Comparison of ENCODE assay signal across 9 cellular contexts in the genomic region with DNA sequence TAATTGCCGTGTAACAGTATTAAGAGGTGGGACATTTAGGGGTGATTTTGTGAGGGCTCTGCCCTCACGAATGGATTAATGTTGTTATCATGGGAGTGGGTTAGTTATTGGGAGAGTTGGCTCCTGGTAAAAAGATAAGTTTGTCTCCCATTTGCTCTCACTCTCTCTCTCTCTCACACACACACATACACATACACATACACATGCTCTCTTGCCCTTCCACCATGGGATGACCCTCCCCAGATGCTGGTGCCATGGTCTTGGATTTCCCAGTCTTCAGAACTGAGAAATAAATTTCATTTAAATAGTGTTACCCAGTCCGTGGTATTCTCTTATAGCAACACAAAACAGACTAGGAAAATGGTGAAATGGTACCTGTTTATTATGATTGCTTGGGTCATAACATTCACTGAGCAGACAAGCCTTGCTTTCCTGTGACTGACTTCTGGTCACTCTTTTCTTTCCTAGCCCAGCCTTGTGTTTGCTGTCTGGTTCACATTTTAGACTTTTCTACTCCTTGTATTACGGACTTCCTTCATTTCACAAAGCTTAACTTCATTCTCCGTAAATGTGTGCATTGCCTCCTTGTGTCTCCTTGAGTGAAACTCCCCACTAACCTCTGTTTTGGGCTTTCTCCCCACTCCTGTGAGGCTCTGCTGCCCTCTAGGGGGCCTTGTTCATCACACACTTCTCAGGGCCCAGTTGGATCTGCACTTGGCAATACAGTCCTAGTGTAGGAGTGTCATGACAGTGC.
DNase-seq lines count a peak whose midpoint lies in the region; ATAC-seq, FAIRE-seq and TF ChIP-seq lines count a peak whose summit lies in the region.
"Had no signal": no experiment of that assay in that cellular context is flagged by ENCODE, and none has a peak within 500 bp of the region (broad histone marks: within the 10 kb centered on the region; RNA-seq: fewer than 3 reads in every experiment).

No MANE protein-coding gene starts in this region.

- H3K27me3 Mint-ChIP-seq in neural progenitor cell (ENCODE audit: insufficient read depth, low read depth): peaks cover 3% of the 10 kb centered on the region

- no peak for TF ChIP-seq EP300 in stomach (IDR thresholded peaks at IDR 0.05)

- BruUV-seq in PC-3 (replicated peaks; lab: Mats Ljungman, UMichigan): no TSS peak

- POLR2A ChIA-PET in PC-3 (lab: Charles Lee; ENCODE audit: unreplicated experiment): interaction anchor here (0.6 kb wide), 1 partner anchor 207 kb away, joined by 4 read pairs; the partner anchor contains the start of gene CTSC

- TF ChIP-seq POLR2A in stomach (IDR thresholded peaks at IDR 0.05): no peak

- H3K36me3 Mint-ChIP-seq in neural progenitor cell: no peaks in the 10 kb centered on the region

- H3K4me3 Mint-ChIP-seq in neural progenitor cell: no peak overlapping the region

- intact Hi-C loops in PC-3 (cut with micrococcal nuclease) (loop anchor here (1.0 to 5.0 kb wide), 12 partner anchors 147 to 1081 kb away; no protein-coding TSS in a partner anchor), stomach (cut with DNase I; ENCODE audit: low total_unique reads) (loop anchor here (10.0 kb wide), 1 partner anchor 309 kb away; no protein-coding TSS in a partner anchor)

- DNase-seq in D721Med (ENCODE audit: insufficient read length, low spot score): no peak
- DNase-seq in GM20000 (ENCODE audit: low spot score): peak; percentile 72
- peak; percentile 65 for DNase-seq in HK-2 (ENCODE audit: unreplicated experiment)
- DNase-seq in PC-3: peak; percentile 98
- peak; percentile 75 for DNase-seq in activated T-cell treated with anti-CD3 and anti-CD28 coated beads, Interleukin-2, amount 50 U/mL, for 1 hour
- peak; percentile 85 for DNase-seq in fibroblast of gingiva (ENCODE audit: low read depth)
- peak; percentile 87 for DNase-seq in neural progenitor cell (ENCODE audit: low spot score)
- peak; percentile 75 for DNase-seq in stomach

- H3K4me2 ChIP-seq in PC-3 (ENCODE audit: low read length) (peak overlapping the region; percentile 56), neural progenitor cell (no peak overlapping the region)

- H3K9ac ChIP-seq in PC-3 (ENCODE audit: low read length): peak overlapping the region; percentile 30
- no peak overlapping the region for H3K9ac ChIP-seq in neural progenitor cell

- H2AFZ ChIP-seq in PC-3 (ENCODE audit: low read length) (peak overlapping the region; percentile 75), neural progenitor cell (replicated peaks) (peak overlapping the region; percentile 91)

- peaks cover under 1% of the 10 kb centered on the region for H3F3A ChIP-seq in PC-3 (ENCODE audit: low read length, unreplicated experiment)
- no peaks in the 10 kb centered on the region for H3F3A ChIP-seq in neural progenitor cell (ENCODE audit: low read depth)

- peak; percentile 100 for ATAC-seq in PC-3

- WGBS in stomach, 5 donors: 44 to 50% (median 45%) methylated on average over 5 of the region's 5 CpGs

- H3K27me3 ChIP-seq in PC-3 (ENCODE audit: low read length): no peaks in the 10 kb centered on the region
- no peaks in the 10 kb centered on the region for H3K27me3 ChIP-seq in neural progenitor cell
- H3K27me3 ChIP-seq in stomach: no peaks in the 10 kb centered on the region

- CTCF ChIA-PET in PC-3 (lab: Charles Lee): interaction anchor here (0.5 to 1.1 kb wide), 14 partner anchors 11 to 666 kb away, joined by 3 to 9 read pairs (median 4); no protein-coding TSS in a partner anchor

- H4K20me1 ChIP-seq in PC-3 (ENCODE audit: low read length) (no peaks in the 10 kb centered on the region), neural progenitor cell (ENCODE audit: low read depth) (no peaks in the 10 kb centered on the region)

- peaks cover 3% of the 10 kb centered on the region for H3K4me1 Mint-ChIP-seq in neural progenitor cell

- FAIRE-seq in D721Med (lab: Jason Lieb, UNC): peak; percentile 44
- FAIRE-seq: islet of Langerhans had no signal

- no peaks in the 10 kb centered on the region for H3K79me2 ChIP-seq in PC-3 (ENCODE audit: low read length)
- no peaks in the 10 kb centered on the region for H3K79me2 ChIP-seq in neural progenitor cell (ENCODE audit: low read depth)

- H3K4me3 ChIP-seq in PC-3 (ENCODE audit: low read length): peak overlapping the region; percentile 14; the same call in 1 of the 2 replicates
- no peak overlapping the region for H3K4me3 ChIP-seq in neural progenitor cell
- H3K4me3 ChIP-seq in stomach: no peak overlapping the region

- H3K9me2 ChIP-seq in PC-3 (replicated peaks; ENCODE audit: low read length): no peaks in the 10 kb centered on the region

- H3K9me3 ChIP-seq in PC-3 (ENCODE audit: low read length) (no peaks in the 10 kb centered on the region), neural progenitor cell (ENCODE audit: low read depth) (no peaks in the 10 kb centered on the region), stomach (no peaks in the 10 kb centered on the region)

- peaks cover 14% of the 10 kb centered on the region for H3K4me1 ChIP-seq in PC-3 (ENCODE audit: insufficient read depth, low read length)
- H3K4me1 ChIP-seq in neural progenitor cell: no peaks in the 10 kb centered on the region
- peaks cover 0 to 4% (median 2%) of the 10 kb centered on the region in 4 donors for H3K4me1 ChIP-seq in stomach

- no peaks in the 10 kb centered on the region for H3K9me3 Mint-ChIP-seq in neural progenitor cell

- peak; percentile 96 for TF ChIP-seq CTCF in D721Med (IDR thresholded peaks at IDR 0.05; ENCODE audit: insufficient read depth, missing control alignments)
- TF ChIP-seq CTCF in GM20000 (IDR thresholded peaks at IDR 0.05; ENCODE audit: extremely low read depth, missing control alignments): peak; percentile 93
- peak; percentile 100 for TF ChIP-seq CTCF in PC-3 (conservative IDR thresholded peaks at IDR 0.05; ENCODE audit: low read depth, low read length)
- peak; percentile 95 for TF ChIP-seq CTCF in neural progenitor cell (IDR thresholded peaks at IDR 0.05)
- peak in 5 of 7 experiments; percentile 70 to 87 (median 83) for TF ChIP-seq CTCF in stomach (IDR thresholded peaks at IDR 0.05)

- H3K36me3 ChIP-seq in PC-3 (ENCODE audit: low read depth, low read length) (no peaks in the 10 kb centered on the region), neural progenitor cell (no peaks in the 10 kb centered on the region), stomach (no peaks in the 10 kb centered on the region)

- peak overlapping the region; percentile 8; the same call in 1 of the 2 replicates for H3K27ac ChIP-seq in PC-3 (ENCODE audit: low read length)
- H3K27ac ChIP-seq in neural progenitor cell: no peak overlapping the region
- H3K27ac ChIP-seq in stomach: no peak overlapping the region

- H3K27ac Mint-ChIP-seq in neural progenitor cell: no peak overlapping the region
